In the genomic region with DNA sequence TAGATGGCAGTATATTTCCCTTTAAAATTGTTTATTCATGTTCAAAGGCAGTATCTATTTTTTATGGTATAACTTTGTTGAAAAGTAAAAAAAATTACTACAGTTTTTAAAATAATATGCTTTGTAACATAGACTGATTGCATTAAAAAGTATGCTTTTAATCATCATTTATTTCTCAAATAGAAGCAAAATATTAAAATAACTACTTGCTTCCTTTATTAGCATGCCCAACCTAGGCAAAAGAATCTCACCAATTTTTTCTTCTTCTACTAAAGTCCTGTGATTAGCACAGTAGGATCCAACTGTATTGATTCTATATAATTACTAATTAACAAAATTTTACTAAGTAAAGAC, we compare ENCODE assay signal across 9 cellular contexts.
DNase-seq lines count a peak whose midpoint lies in the region; ATAC-seq, FAIRE-seq and TF ChIP-seq lines count a peak whose summit lies in the region.
"Had no signal": no experiment of that assay in that cellular context is flagged by ENCODE, and none has a peak within 500 bp of the region (broad histone marks: within the 10 kb centered on the region; RNA-seq: fewer than 3 reads in every experiment).

No MANE protein-coding gene starts in this region.

- POLR2A ChIA-PET in RWPE1 (lab: Yijun Ruan, JAX; ENCODE audit: low non-redundant PET), result no interaction called here

- H4K20me1 ChIP-seq in fibroblast of lung (ENCODE audit: control insufficient read depth, extremely low read depth, insufficient read depth, low read length), result no peaks in the 10 kb centered on the region

- CTCF ChIA-PET in RWPE1 (lab: Yijun Ruan, JAX), result interaction anchor here (0.7 kb wide), 1 partner anchor 69 kb away, joined by 4 read pairs; no protein-coding TSS in a partner anchor

- no peaks in the 10 kb centered on the region for H3K27me3 ChIP-seq in fibroblast of lung (ENCODE audit: control insufficient read depth, insufficient read depth, low read length)
- no peaks in the 10 kb centered on the region for H3K27me3 ChIP-seq in sigmoid colon
- H3K27me3 ChIP-seq: body of pancreas had no signal

- peaks cover 3% of the 10 kb centered on the region for H3K4me1 ChIP-seq in fibroblast of lung (ENCODE audit: control insufficient read depth, extremely low read depth, insufficient read depth, low read length)
- no peaks in the 10 kb centered on the region for H3K4me1 ChIP-seq in sigmoid colon
- H3K4me1 ChIP-seq: body of pancreas had no signal

- no peak for FAIRE-seq in urothelium cell line (lab: Jason Lieb, UNC)

- TF ChIP-seq CTCF in GM12864 (IDR thresholded peaks at IDR 0.05; ENCODE audit: low read depth, low read length, missing control alignments), result no peak
- TF ChIP-seq CTCF in RWPE1 (conservative IDR thresholded peaks at IDR 0.05; ENCODE audit: low read depth), result peak; percentile 50; the same call in 1 of the 2 replicates
- TF ChIP-seq CTCF in fibroblast of lung (conservative IDR thresholded peaks at IDR 0.05 in 1 of 2, IDR thresholded peaks at IDR 0.05 in 1 of 2; ENCODE audit: low read depth in 1 of 2, low read length in 2 of 2), result no peak
- TF ChIP-seq CTCF in sigmoid colon (IDR thresholded peaks at IDR 0.05), result no peak

- no peak for TF ChIP-seq POLR2A in sigmoid colon (IDR thresholded peaks at IDR 0.05)

- H3K9me3 ChIP-seq in fibroblast of lung (ENCODE audit: control insufficient read depth, insufficient read depth, low read depth, low read length), result no peaks in the 10 kb centered on the region
- H3K9me3 ChIP-seq in sigmoid colon, result no peaks in the 10 kb centered on the region
- H3K9me3 ChIP-seq: body of pancreas had no signal

- DNase-seq in GM12864 (ENCODE audit: low read depth) (no peak), RWPE1 (ENCODE audit: low spot score) (no peak), fibroblast of lung (ENCODE audit: low read depth in 2 of 2) (no peak), sigmoid colon (no peak), NCI-H446 (lab: John Stamatoyannopoulos, UW) (no peak), urothelium cell line (ENCODE audit: low spot score) (no peak)

- H3K9ac ChIP-seq in fibroblast of lung (ENCODE audit: insufficient read depth, low read length), result no peak overlapping the region

- H3K4me2 ChIP-seq in fibroblast of lung (ENCODE audit: extremely low read depth, insufficient read depth, low read length), result peak overlapping the region; percentile 63

- no peaks in the 10 kb centered on the region for H3K79me2 ChIP-seq in fibroblast of lung (ENCODE audit: control insufficient read depth, insufficient read depth, low read length)

- no peak overlapping the region for H2AFZ ChIP-seq in fibroblast of lung (ENCODE audit: low read length)

- H3K27ac ChIP-seq in RWPE1, result no peak overlapping the region
- H3K27ac ChIP-seq in fibroblast of lung (ENCODE audit: insufficient read depth, low read length), result peak overlapping the region; percentile 15
- peak overlapping the region in 3 of 4 donors; percentile 60 to 76 (median 66) for H3K27ac ChIP-seq in sigmoid colon

- H3K36me3 ChIP-seq in fibroblast of lung (ENCODE audit: control insufficient read depth, insufficient read depth, low read length) (no peaks in the 10 kb centered on the region), sigmoid colon (no peaks in the 10 kb centered on the region)

- no peak for TF ChIP-seq EP300 in sigmoid colon (IDR thresholded peaks at IDR 0.05)

- intact Hi-C loops in sigmoid colon (cut with DNase I), result loop anchor here (2.0 to 10.0 kb wide), 4 partner anchors 69 to 586 kb away; partner anchors contain the start of genes NFKB1, SLC39A8 and SLC9B1

- ATAC-seq in HG02798 (IDR thresholded peaks at IDR 0.05; ENCODE audit: poor library complexity, unreplicated experiment) (no peak), GM18861 (IDR thresholded peaks at IDR 0.05; ENCODE audit: unreplicated experiment) (no peak)

- H3K4me3 ChIP-seq in GM12864 (ENCODE audit: low read depth, low read length), result peak overlapping the region; percentile 57; the same call in 1 of the 2 replicates
- peak overlapping the region in 3 of 4 experiments; percentile 42 to 85 (median 65) for H3K4me3 ChIP-seq in fibroblast of lung (replicated peaks in 1 of 4; ENCODE audit: control extremely low read depth in 1 of 4, insufficient read depth in 1 of 4, low read depth in 3 of 4, low read length in 4 of 4)
- H3K4me3 ChIP-seq in sigmoid colon, result peak overlapping the region; percentile 45 to 58 (median 54)
